Comparison of ENCODE assay signal across 19 cellular contexts in genomic region chr11:79082920-79083319, GRCh38.
DNase-seq lines count a peak whose midpoint lies in the region; ATAC-seq and TF ChIP-seq lines count a peak whose summit lies in the region.
"Had no signal": no experiment of that assay in that cellular context is flagged by ENCODE, and none has a peak within 500 bp of the region (broad histone marks: within the 10 kb centered on the region; RNA-seq: fewer than 3 reads in every experiment).

No MANE protein-coding gene starts in this region.

- H3K4me3 Mint-ChIP-seq in nephron progenitor cell (no peak overlapping the region), type B pancreatic cell (no peak overlapping the region)
- H3K4me3 Mint-ChIP-seq: CD4-positive, alpha-beta T cell; GM23338 had no signal

- H3K9me3 Mint-ChIP-seq in nephron progenitor cell, result no peaks in the 10 kb centered on the region
- H3K9me3 Mint-ChIP-seq in type B pancreatic cell, result no peaks in the 10 kb centered on the region
- H3K9me3 Mint-ChIP-seq: CD4-positive, alpha-beta T cell; GM23338 had no signal

- H3K36me3 Mint-ChIP-seq in nephron progenitor cell (ENCODE audit: low read depth) (no peaks in the 10 kb centered on the region), type B pancreatic cell (no peaks in the 10 kb centered on the region)

- TF ChIP-seq CTCF in nephron progenitor cell (IDR thresholded peaks at IDR 0.05), result no peak
- no peak for TF ChIP-seq CTCF in type B pancreatic cell (conservative IDR thresholded peaks at IDR 0.05)

- ATAC-seq in GM18868 (IDR thresholded peaks at IDR 0.05; ENCODE audit: unreplicated experiment), result no peak
- ATAC-seq in GM18519 (IDR thresholded peaks at IDR 0.05; ENCODE audit: low FRiP score, unreplicated experiment), result no peak
- ATAC-seq in HG02678 (IDR thresholded peaks at IDR 0.05; ENCODE audit: unreplicated experiment), result no peak
- ATAC-seq: GM23338 had no signal

- H3K27me3 Mint-ChIP-seq in nephron progenitor cell (ENCODE audit: low read depth, poor library complexity) (no peaks in the 10 kb centered on the region), type B pancreatic cell (no peaks in the 10 kb centered on the region)

- H3K4me1 Mint-ChIP-seq in nephron progenitor cell (peaks cover 84% of the 10 kb centered on the region), type B pancreatic cell (ENCODE audit: unreplicated experiment) (peaks cover 54% of the 10 kb centered on the region)

- peak; percentile 12 for DNase-seq in NCI-H82 (lab: John Stamatoyannopoulos, UW)
- no peak for DNase-seq in NCI-H82 treated with DMSO at 0.1 percent for 48 hours (lab: John Stamatoyannopoulos, UW; ENCODE audit: unreplicated experiment)
- peak; percentile 62 for DNase-seq in ecto neural progenitor cell (ENCODE audit: low spot score)
- DNase-seq in nephron progenitor cell, result no peak
- no peak for DNase-seq in type B pancreatic cell (ENCODE audit: extremely low spot score, unreplicated experiment)
- DNase-seq: CD4-positive, alpha-beta T cell; DMS153; GDM1; HCEC 1CT; KBM-7; NCI-H187 treated with DMSO at 0.1 percent for 48 hours; NCI-H446; NCI-H526 treated with DMSO at 0.1 percent for 48 hours; NK-92 treated with Interleukin-12 subunit alpha and Interleukin-12 subunit beta, amount 100 ng/mL, for 24 hours; Peyer's patch had no signal

- H3K27ac Mint-ChIP-seq in nephron progenitor cell (peak overlapping the region; percentile 66), type B pancreatic cell (peak overlapping the region; percentile 31)
- H3K27ac Mint-ChIP-seq: CD4-positive, alpha-beta T cell; GM23338 had no signal

Comparison
In these comparisons a context has a peak if more than half of its experiments do, and no peak if none do; other contexts are left out.
1. DNase-seq: peak in NCI-H82 (single experiment) and ecto neural progenitor cell (single experiment); none in NCI-H82 treated with DMSO at 0.1 percent for 48 hours (single experiment), nephron progenitor cell (single experiment) and type B pancreatic cell (single experiment).